ENCODE assay signal across 10 cellular contexts in the genomic region with DNA sequence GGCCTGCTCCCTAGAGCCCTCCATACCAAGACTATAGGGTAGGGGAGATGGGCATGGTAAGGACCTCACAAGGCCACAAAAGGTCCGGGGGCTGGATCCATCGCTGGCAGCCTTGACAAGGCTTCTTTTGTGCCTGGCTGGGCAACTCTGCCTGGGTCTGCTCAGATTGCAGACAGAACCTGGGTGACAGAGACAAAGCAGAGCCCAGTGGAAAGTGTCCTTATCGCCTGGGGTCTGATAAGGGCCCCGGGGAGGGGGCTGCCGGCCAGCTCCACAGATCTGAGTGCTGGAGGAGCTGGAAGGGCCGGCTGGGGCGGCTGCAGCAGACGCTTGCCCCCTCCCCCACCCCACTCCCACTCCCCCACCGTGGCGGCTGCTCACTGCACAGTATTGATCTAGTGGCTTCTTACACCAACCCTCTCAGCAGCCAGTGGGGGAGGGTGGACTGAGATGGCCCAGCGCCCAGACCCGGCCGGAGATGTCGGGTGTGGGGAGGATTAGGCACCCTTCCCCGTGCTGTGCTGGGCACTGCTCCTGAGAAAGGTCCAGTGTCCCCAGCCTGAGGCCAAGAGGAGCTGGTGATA. TPM values are rescaled to one million over a fixed set of nuclear protein-coding genes. Genes with fewer than 3 reads are reported as not detected.
DNase-seq lines count a peak whose midpoint lies in the region; ATAC-seq, FAIRE-seq and TF ChIP-seq lines count a peak whose summit lies in the region.
"Had no signal": no experiment of that assay in that cellular context is flagged by ENCODE, and none has a peak within 500 bp of the region (broad histone marks: within the 10 kb centered on the region; RNA-seq: fewer than 3 reads in every experiment).

No MANE protein-coding gene starts in this region.

- in situ Hi-C loops in HepG2 (cut with HindIII; ENCODE audit: extremely low pct_ligation_motif_present, low pct_unique_long_range_greater_than_20kb), result no loop called here

- TF ChIP-seq CTCF in HepG2 (CRISPR knock-in tag; IDR thresholded peaks at IDR 0.05) (no peak), stomach (IDR thresholded peaks at IDR 0.05) (no peak), lower leg skin (IDR thresholded peaks at IDR 0.05) (no peak)

- no peaks in the 10 kb centered on the region for H3K9me3 ChIP-seq in HepG2 (ENCODE audit: low read length)
- no peaks in the 10 kb centered on the region for H3K9me3 ChIP-seq in stomach

- H3K79me2 ChIP-seq in HepG2 (ENCODE audit: insufficient read depth, low read length), result peaks cover 16% of the 10 kb centered on the region

- TF ChIP-seq RAD21 in HepG2 (CRISPR knock-in tag; IDR thresholded peaks at IDR 0.05), result no peak

- no peak for TF ChIP-seq POLR2A in HepG2 (IDR thresholded peaks at IDR 0.05; ENCODE audit: insufficient read depth in 1 of 2, low read depth in 2 of 2, low read length in 2 of 2)
- TF ChIP-seq POLR2A in stomach (IDR thresholded peaks at IDR 0.05), result no peak
- no peak for TF ChIP-seq POLR2A in lower leg skin (IDR thresholded peaks at IDR 0.05)

- intact Hi-C loops in HepG2 (cut with micrococcal nuclease; ENCODE audit: unreplicated experiment), result no loop called here
- intact Hi-C loops in stomach (cut with DNase I; ENCODE audit: low total_unique reads), result no loop called here
- intact Hi-C loops in lower leg skin (cut with DNase I; ENCODE audit: low total_unique reads), result no loop called here

- WGBS in HepG2 (ENCODE audit: low lambda C conversion rate), result 46% methylated on average over 7 of the region's 15 CpGs
- 15 to 40% (median 22%) methylated on average over 3 to 15 of the region's 15 CpGs for WGBS in stomach, 5 donors
- 53 to 55% methylated on average over 5 to 15 of the region's 15 CpGs for WGBS in lower leg skin, 2 donors

- H3K4me3 ChIP-seq in HepG2 (replicated peaks in 1 of 3; ENCODE audit: insufficient read depth in 1 of 3, low read depth in 2 of 3, low read length in 3 of 3), result peak overlapping the region in 1 of 3 experiments; percentile 29; a peak in 1 of 6 replicates
- peak overlapping the region in 1 of 4 donors; percentile 18 for H3K4me3 ChIP-seq in stomach
- H3K4me3 ChIP-seq in lower leg skin (ENCODE audit: low read depth, poor library complexity, severe bottlenecking), result no peak overlapping the region

- H2AFZ ChIP-seq in HepG2 (ENCODE audit: low read length), result no peak overlapping the region

- H3K9ac ChIP-seq in HepG2 (ENCODE audit: insufficient read depth, low read depth, low read length), result 0 out of 2 replicates have a peak overlapping the region, but pooled peaks have one; percentile 16

- peak overlapping the region; percentile 51 for H3K4me2 ChIP-seq in HepG2 (ENCODE audit: low read depth, low read length)

- no peaks in the 10 kb centered on the region for H3K27me3 ChIP-seq in HepG2 (ENCODE audit: control insufficient read depth in 1 of 2, insufficient read depth in 2 of 2, low read length in 2 of 2)
- no peaks in the 10 kb centered on the region for H3K27me3 ChIP-seq in stomach

- POLR2A ChIA-PET in HepG2 (lab: Yijun Ruan, JAX), result interaction anchor here (1.0 to 1.8 kb wide), 4 partner anchors 9 to 97 kb away, joined by 3 to 11 read pairs (median 6); a partner anchor contains a TSS

- no peak for FAIRE-seq in HepG2 (lab: Jason Lieb, UNC)

- H3K36me3 ChIP-seq in HepG2 (replicated peaks in 1 of 2; ENCODE audit: control insufficient read depth in 1 of 2, insufficient read depth in 2 of 2, low read length in 2 of 2) (peaks cover 10 to 13% of the 10 kb centered on the region in 2 experiments; a peak in 4 of 5 replicates), stomach (peaks cover 0 to 9% (median 6%) of the 10 kb centered on the region in 4 donors)

- H3K27ac ChIP-seq in HepG2 (ENCODE audit: extremely low read length, insufficient read depth, low read length) (peak overlapping the region; percentile 22), stomach (peak overlapping the region in 4 of 5 donors; percentile 68 to 84 (median 76))

- ATAC-seq in HepG2, result peak; percentile 49
- ATAC-seq in HG03095 (IDR thresholded peaks at IDR 0.05; ENCODE audit: unreplicated experiment), result no peak
- ATAC-seq: stimulated activated naive CD8-positive, alpha-beta T cell treated with anti-CD3 and anti-CD28 coated beads, Interleukin-15, amount 100 ng/mL, for 72 hours had no signal

- DNase-seq in NCI-H2196 (lab: John Stamatoyannopoulos, UW; ENCODE audit: unreplicated experiment) (peak; percentile 25), cerebellar cortex (ENCODE audit: low spot score) (peak; percentile 41), HepG2 (ENCODE audit: low spot score) (no peak), stomach (peak; percentile 89), lower leg skin (ENCODE audit: low spot score in 2 of 2) (no peak), D341Med (ENCODE audit: low spot score) (no peak)
- DNase-seq in activated CD4-positive, alpha-beta T cell treated with anti-CD3 and anti-CD28 coated beads for 1 hour, result no peak
- DNase-seq: stimulated activated CD4-positive, alpha-beta T cell treated with anti-CD3 and anti-CD28 coated beads, Interleukin-4, amount 100 ng/mL, for 4 hours; stimulated activated naive CD8-positive, alpha-beta T cell treated with anti-CD3 and anti-CD28 coated beads, Interleukin-15, amount 100 ng/mL, for 72 hours had no signal

- BruUV-seq in HepG2 (replicated peaks; lab: Mats Ljungman, UMichigan), result no TSS peak

- H3K4me1 ChIP-seq in HepG2 (ENCODE audit: insufficient read depth, low read length) (peaks cover 40% of the 10 kb centered on the region), stomach (peaks cover 55 to 87% (median 85%) of the 10 kb centered on the region in 4 donors)

- CTCF ChIA-PET in HepG2 (lab: Yijun Ruan, JAX; ENCODE audit: low intra/inter-chr PET ratio, low total read pairs), result no interaction called here

- H4K20me1 ChIP-seq in HepG2 (ENCODE audit: insufficient read depth, low read length), result peaks cover 34% of the 10 kb centered on the region; the same call in 1 of the 2 replicates

- TF ChIP-seq EP300 in HepG2 (IDR thresholded peaks at IDR 0.05; ENCODE audit: low read depth in 2 of 2, low read length in 2 of 2), result no peak
- TF ChIP-seq EP300 in HepG2 (CRISPR knock-in tag; IDR thresholded peaks at IDR 0.05; ENCODE audit: borderline replicate concordance), result no peak
- TF ChIP-seq EP300 in stomach (IDR thresholded peaks at IDR 0.05), result no peak

RNA-seq across cellular contexts. Expression of a gene that starts 7.2 kb away (rescaled TPM):
- total RNA-seq in HepG2 (2016; rRNA removed; fragmentation: Illumina TruSeq; extraction: Trizol), result 17.2 and 35.2 TPM in 2 replicates
- 3.1 and 4.0 TPM in 2 replicates for total RNA-seq in HepG2 (2016; cell fraction: cytosol; rRNA removed; fragmentation: Illumina TruSeq; extraction: Trizol; ENCODE audit: low read depth)
- 15.2 and 35.5 TPM in 2 replicates for total RNA-seq in HepG2 (2016; cell fraction: insoluble cytoplasmic fraction; rRNA removed; fragmentation: Illumina TruSeq; extraction: Trizol)
- 11.7 and 12.8 TPM in 2 replicates for total RNA-seq in HepG2 (2016; cell fraction: membrane; rRNA removed; fragmentation: Illumina TruSeq; extraction: Trizol)
- total RNA-seq in HepG2 (2016; cell fraction: nucleus; rRNA removed; fragmentation: Illumina TruSeq; extraction: Trizol), result 29.8 and 35.0 TPM in 2 replicates
- polyA plus RNA-seq in HepG2 (2011; rRNA removed), result 44.9 and 65.2 TPM in 2 replicates
- 48.2 and 63.4 TPM in 2 replicates for polyA plus RNA-seq in HepG2 (2011; cell fraction: cytosol; rRNA removed)
- 48.7 and 49.3 TPM in 2 replicates for polyA plus RNA-seq in HepG2 (2011; cell fraction: nucleus; rRNA removed)
- polyA plus RNA-seq in HepG2 (2012), result 31.4 and 52.1 TPM in 2 replicates
- 3.1 and 3.6 TPM in 2 replicates for polyA plus RNA-seq in HepG2 (2016; cell fraction: cytosol; fragmentation: Illumina TruSeq; extraction: Trizol; ENCODE audit: low read depth)
- polyA plus RNA-seq in HepG2 (2016; cell fraction: insoluble cytoplasmic fraction; fragmentation: Illumina TruSeq; extraction: Trizol; ENCODE audit: low read depth), result 20.6 and 24.8 TPM in 2 replicates
- 9.3 and 9.6 TPM in 2 replicates for polyA plus RNA-seq in HepG2 (2016; cell fraction: membrane; fragmentation: Illumina TruSeq; extraction: Trizol; ENCODE audit: low read depth)
- 59.2 and 61.3 TPM in 2 replicates for polyA plus RNA-seq in HepG2 (2016; cell fraction: nucleus; fragmentation: Illumina TruSeq; extraction: Trizol; ENCODE audit: insufficient read depth, low read depth)
- 32.1 and 99.8 TPM in 2 replicates for polyA minus RNA-seq in HepG2 (2011; rRNA and poly(A)+ RNA removed; ENCODE audit: low replicate concordance)
- polyA minus RNA-seq in HepG2 (2011; cell fraction: cytosol; rRNA and poly(A)+ RNA removed), result 50.9 and 56.7 TPM in 2 replicates
- polyA minus RNA-seq in HepG2 (2011; cell fraction: nucleus; rRNA and poly(A)+ RNA removed), result 14.2 and 19.3 TPM in 2 replicates
- 100 to 1,000 TPM in 1 of 5 donors, 10 to 100 TPM in 4; 19.3 to 140 (median 43.3) TPM for total RNA-seq in stomach
- 10 to 100 TPM in 2 of 3 donors, 1 to 10 TPM in 1; 8.1 to 24.0 (median 15.5) TPM for polyA plus RNA-seq in stomach
- 1 to 10 TPM; 5.2 to 9.1 (median 7.7) TPM for total RNA-seq in lower leg skin

RNA-seq across cellular contexts. Expression of a gene that starts 31.6 kb away (rescaled TPM):
- total RNA-seq in HepG2 (2016; rRNA removed; fragmentation: Illumina TruSeq; extraction: Trizol) (16.7 and 33.5 TPM in 2 replicates), stomach (10 to 100 TPM in 2 of 5 donors, 1 to 10 TPM in 3; 4.1 to 54.0 (median 8.1) TPM), lower leg skin (10 to 100 TPM; 13.3 to 34.2 (median 23.3) TPM)
- total RNA-seq in HepG2 (2016; cell fraction: cytosol; rRNA removed; fragmentation: Illumina TruSeq; extraction: Trizol; ENCODE audit: low read depth), result 11.1 and 11.2 TPM in 2 replicates
- 17.4 and 32.4 TPM in 2 replicates for total RNA-seq in HepG2 (2016; cell fraction: insoluble cytoplasmic fraction; rRNA removed; fragmentation: Illumina TruSeq; extraction: Trizol)
- total RNA-seq in HepG2 (2016; cell fraction: membrane; rRNA removed; fragmentation: Illumina TruSeq; extraction: Trizol), result 47.5 and 49.4 TPM in 2 replicates
- total RNA-seq in HepG2 (2016; cell fraction: nucleus; rRNA removed; fragmentation: Illumina TruSeq; extraction: Trizol), result 17.8 and 27.0 TPM in 2 replicates
- polyA plus RNA-seq in HepG2 (2011; rRNA removed) (65.4 and 75.9 TPM in 2 replicates), stomach (10 to 100 TPM; 18.9 to 28.6 (median 28.0) TPM)
- 60.7 and 64.8 TPM in 2 replicates for polyA plus RNA-seq in HepG2 (2011; cell fraction: cytosol; rRNA removed)
- 51.6 and 63.8 TPM in 2 replicates for polyA plus RNA-seq in HepG2 (2011; cell fraction: nucleus; rRNA removed)
- polyA plus RNA-seq in HepG2 (2012), result 24.1 and 47.2 TPM in 2 replicates
- 54.6 and 63.3 TPM in 2 replicates for polyA plus RNA-seq in HepG2 (2016; cell fraction: cytosol; fragmentation: Illumina TruSeq; extraction: Trizol; ENCODE audit: low read depth)
- polyA plus RNA-seq in HepG2 (2016; cell fraction: insoluble cytoplasmic fraction; fragmentation: Illumina TruSeq; extraction: Trizol; ENCODE audit: low read depth), result 76.8 and 103 TPM in 2 replicates
- 136 and 142 TPM in 2 replicates for polyA plus RNA-seq in HepG2 (2016; cell fraction: membrane; fragmentation: Illumina TruSeq; extraction: Trizol; ENCODE audit: low read depth)
- polyA plus RNA-seq in HepG2 (2016; cell fraction: nucleus; fragmentation: Illumina TruSeq; extraction: Trizol; ENCODE audit: insufficient read depth, low read depth), result 62.4 and 62.9 TPM in 2 replicates
- 97.4 and 101 TPM in 2 replicates for polyA minus RNA-seq in HepG2 (2011; rRNA and poly(A)+ RNA removed; ENCODE audit: low replicate concordance)
- 44.2 and 48.1 TPM in 2 replicates for polyA minus RNA-seq in HepG2 (2011; cell fraction: cytosol; rRNA and poly(A)+ RNA removed)
- polyA minus RNA-seq in HepG2 (2011; cell fraction: nucleus; rRNA and poly(A)+ RNA removed), result 30.8 and 37.7 TPM in 2 replicates

RNA-seq across cellular contexts. Expression of a gene that starts 32.3 kb away (rescaled TPM):
- total RNA-seq in HepG2 (2016; rRNA removed; fragmentation: Illumina TruSeq; extraction: Trizol) (3.5 and 3.6 TPM in 2 replicates), stomach (10 to 100 TPM in 1 of 5 donors, 1 to 10 TPM in 3, not detected in 1; 2.4 to 11.0 (median 5.3) TPM), lower leg skin (10 to 100 TPM in 1 of 4 donors, 1 to 10 TPM in 3; 8.1 to 12.1 (median 8.6) TPM)
- total RNA-seq in HepG2 (2016; cell fraction: cytosol; rRNA removed; fragmentation: Illumina TruSeq; extraction: Trizol; ENCODE audit: low read depth), result 0.51 and 0.88 TPM in 2 replicates
- total RNA-seq in HepG2 (2016; cell fraction: insoluble cytoplasmic fraction; rRNA removed; fragmentation: Illumina TruSeq; extraction: Trizol), result 3.1 and 3.2 TPM in 2 replicates
- total RNA-seq in HepG2 (2016; cell fraction: membrane; rRNA removed; fragmentation: Illumina TruSeq; extraction: Trizol), result 2.3 and 2.7 TPM in 2 replicates
- total RNA-seq in HepG2 (2016; cell fraction: nucleus; rRNA removed; fragmentation: Illumina TruSeq; extraction: Trizol), result 3.0 and 3.7 TPM in 2 replicates
- polyA plus RNA-seq in HepG2 (2011; rRNA removed) (2.4 and 5.2 TPM in 2 replicates), stomach (1 to 10 TPM; 1.4 to 2.7 (median 2.2) TPM)
- polyA plus RNA-seq in HepG2 (2011; cell fraction: cytosol; rRNA removed), result 2.9 and 3.1 TPM in 2 replicates
- 7.2 and 8.1 TPM in 2 replicates for polyA plus RNA-seq in HepG2 (2011; cell fraction: nucleus; rRNA removed)
- polyA plus RNA-seq in HepG2 (2012), result 2.2 and 4.4 TPM in 2 replicates
- polyA plus RNA-seq in HepG2 (2016; cell fraction: cytosol; fragmentation: Illumina TruSeq; extraction: Trizol; ENCODE audit: low read depth), result 0.15 and 0.25 TPM in 2 replicates
- 4.6 TPM in 2 replicates for polyA plus RNA-seq in HepG2 (2016; cell fraction: insoluble cytoplasmic fraction; fragmentation: Illumina TruSeq; extraction: Trizol; ENCODE audit: low read depth)
- 1.0 and 1.3 TPM in 2 replicates for polyA plus RNA-seq in HepG2 (2016; cell fraction: membrane; fragmentation: Illumina TruSeq; extraction: Trizol; ENCODE audit: low read depth)
- polyA plus RNA-seq in HepG2 (2016; cell fraction: nucleus; fragmentation: Illumina TruSeq; extraction: Trizol; ENCODE audit: insufficient read depth, low read depth), result 5.6 TPM in 2 replicates
- polyA minus RNA-seq in HepG2 (2011; rRNA and poly(A)+ RNA removed; ENCODE audit: low replicate concordance), result 8.6 and 11.6 TPM in 2 replicates
- 4.9 and 6.1 TPM in 2 replicates for polyA minus RNA-seq in HepG2 (2011; cell fraction: cytosol; rRNA and poly(A)+ RNA removed)
- polyA minus RNA-seq in HepG2 (2011; cell fraction: nucleus; rRNA and poly(A)+ RNA removed), result 4.6 and 5.0 TPM in 2 replicates

Comparison
In these comparisons a context has a peak if more than half of its experiments do, and no peak if none do; other contexts are left out.
1. DNase-seq: peak in NCI-H2196 (single experiment), cerebellar cortex (single experiment) and stomach (single experiment); none in HepG2 (single experiment), activated CD4-positive, alpha-beta T cell treated with anti-CD3 and anti-CD28 coated beads for 1 hour (single experiment), lower leg skin (0 of 2) and D341Med (single experiment).